ENCODE assay signal across 18 cellular contexts in genomic region chr2:138423198-138423597, GRCh38.
A peak's percentile ranks its signal among the peaks of the same experiment; 100 is the strongest.
DNase-seq lines count a peak whose midpoint lies in the region; ATAC-seq, FAIRE-seq and TF ChIP-seq lines count a peak whose summit lies in the region.
"Had no signal": no experiment of that assay in that cellular context is flagged by ENCODE, and none has a peak within 500 bp of the region (broad histone marks: within the 10 kb centered on the region; RNA-seq: fewer than 3 reads in every experiment).

No MANE protein-coding gene starts in this region.

- H3K9me3 Mint-ChIP-seq in Calu3 (ENCODE audit: low read depth, unreplicated experiment), result no peaks in the 10 kb centered on the region

- TF ChIP-seq RAD21 in liver (IDR thresholded peaks at IDR 0.05), result no peak

- H3K4me1 Mint-ChIP-seq in Calu3 (ENCODE audit: low read depth, unreplicated experiment), result peaks cover 76% of the 10 kb centered on the region
- H3K4me1 Mint-ChIP-seq: B cell had no signal

- H3K36me3 ChIP-seq in liver (ENCODE audit: control insufficient read depth in 4 of 4, insufficient read depth in 3 of 4, low read depth in 1 of 4, low read length in 3 of 4) (no peaks in the 10 kb centered on the region), left ventricle myocardium inferior (no peaks in the 10 kb centered on the region)
- H3K36me3 ChIP-seq: BLaER1 treated with 17β-estradiol and CSF1 and Interleukin-3, amounts not matched to agents 10 nM and 100 nM; HAP-1 had no signal

- no peak for ATAC-seq in GM18519 (IDR thresholded peaks at IDR 0.05; ENCODE audit: low FRiP score, unreplicated experiment)
- no peak for ATAC-seq in GM21717 (IDR thresholded peaks at IDR 0.05; ENCODE audit: unreplicated experiment)
- ATAC-seq: CD8-positive, alpha-beta T cell; GM12878 had no signal

- intact Hi-C loops in Calu3 (cut with micrococcal nuclease; ENCODE audit: unreplicated experiment) (loop anchor here (5.0 kb wide), 1 partner anchor 156 kb away; no protein-coding TSS in a partner anchor), left ventricle myocardium inferior (cut with micrococcal nuclease) (no loop called here)

- H3K9me3 ChIP-seq in liver (ENCODE audit: control insufficient read depth in 4 of 4, low read length in 3 of 4), result no peaks in the 10 kb centered on the region
- peaks cover 18% of the 10 kb centered on the region for H3K9me3 ChIP-seq in left ventricle myocardium inferior (replicated peaks)
- H3K9me3 ChIP-seq: HAP-1 had no signal

- TF ChIP-seq CTCF in Calu3 (IDR thresholded peaks at IDR 0.05; ENCODE audit: unreplicated experiment) (no peak), liver (IDR thresholded peaks at IDR 0.05; ENCODE audit: low read depth, low read length, missing input control) (no peak), left ventricle myocardium inferior (IDR thresholded peaks at IDR 0.05; ENCODE audit: borderline replicate concordance) (no peak)

- BruUV-seq in Calu3 (replicated peaks; lab: Mats Ljungman, UMichigan), result no TSS peak

- peak; percentile 27 for FAIRE-seq in urothelium cell line (lab: Jason Lieb, UNC)
- FAIRE-seq: GM12878, H1 had no signal

- peaks cover 22% of the 10 kb centered on the region for H3K36me3 Mint-ChIP-seq in Calu3 (ENCODE audit: insufficient read depth, unreplicated experiment)
- H3K36me3 Mint-ChIP-seq: CD8-positive, alpha-beta T cell had no signal

- 40% methylated on average over 2 of the region's 2 CpGs for WGBS in liver

- no peaks in the 10 kb centered on the region for H3K27me3 Mint-ChIP-seq in Calu3 (ENCODE audit: unreplicated experiment)
- H3K27me3 Mint-ChIP-seq: B cell had no signal

- CTCF ChIA-PET in Calu3 (lab: Charles Lee), result no interaction called here

- H3K4me3 Mint-ChIP-seq in Calu3 (ENCODE audit: low read depth, unreplicated experiment), result no peak overlapping the region
- H3K4me3 Mint-ChIP-seq: B cell; CD8-positive, alpha-beta T cell had no signal

- H3K4me1 ChIP-seq in liver (ENCODE audit: control insufficient read depth in 4 of 4, insufficient read depth in 4 of 4, low read length in 3 of 4) (peaks cover 0 to 27% (median 11%) of the 10 kb centered on the region in 4 donors), left ventricle myocardium inferior (peaks cover 12% of the 10 kb centered on the region)
- H3K4me1 ChIP-seq: BLaER1 treated with 17β-estradiol and CSF1 and Interleukin-3, amounts not matched to agents 10 nM and 100 nM; HAP-1 had no signal

- DNase-seq in Calu3 (no peak), epithelial cell of prostate (ENCODE audit: low read depth, low spot score) (no peak), urothelium cell line (ENCODE audit: low spot score) (no peak), left ventricle myocardium inferior (no peak)
- DNase-seq: 8988T; CD8-positive, alpha-beta T cell; DMS 273 treated with DMSO at 0.1 percent for 48 hours; DMS53; DND-41; EL had no signal

- H3K4me3 ChIP-seq in liver (ENCODE audit: low read depth in 1 of 3, low read length in 3 of 3) (peak overlapping the region in 1 of 3 donors; percentile 3), left ventricle myocardium inferior (no peak overlapping the region)
- H3K4me3 ChIP-seq: BLaER1 treated with 17β-estradiol and CSF1 and Interleukin-3, amounts not matched to agents 10 nM and 100 nM; GM12878; HAP-1 had no signal

- peak overlapping the region; percentile 85 for H3K27ac Mint-ChIP-seq in Calu3 (ENCODE audit: unreplicated experiment)
- H3K27ac Mint-ChIP-seq: B cell; CD8-positive, alpha-beta T cell had no signal

- peak overlapping the region; percentile 95 for H3K27ac ChIP-seq in epithelial cell of prostate
- peak overlapping the region; percentile 22 to 46 for H3K27ac ChIP-seq in liver (ENCODE audit: low read depth in 1 of 2, low read length in 2 of 2)
- no peak overlapping the region for H3K27ac ChIP-seq in left ventricle myocardium inferior (replicated peaks)
- H3K27ac ChIP-seq: BLaER1 treated with 17β-estradiol and CSF1 and Interleukin-3, amounts not matched to agents 10 nM and 100 nM had no signal

- H3K9ac ChIP-seq in liver (ENCODE audit: low read depth in 1 of 2, low read length in 2 of 2), result no peak overlapping the region
- H3K9ac ChIP-seq: BLaER1 treated with 17β-estradiol and CSF1 and Interleukin-3, amounts not matched to agents 10 nM and 100 nM had no signal

- H3K27me3 ChIP-seq in liver (ENCODE audit: control insufficient read depth in 4 of 4, insufficient read depth in 4 of 4, low read length in 3 of 4) (no peaks in the 10 kb centered on the region), left ventricle myocardium inferior (ENCODE audit: low read depth) (no peaks in the 10 kb centered on the region)
- H3K27me3 ChIP-seq: BLaER1 treated with 17β-estradiol and CSF1 and Interleukin-3, amounts not matched to agents 10 nM and 100 nM had no signal

TF ChIP-seq in liver, 16 proteins besides CTCF, POLR2A, EP300 and RAD21:
- TF ChIP-seq MAX (IDR thresholded peaks at IDR 0.05) (no peak), EGR1 (IDR thresholded peaks at IDR 0.05; ENCODE audit: low read depth in 2 of 2) (no peak), NR2F2 (IDR thresholded peaks at IDR 0.05) (no peak), FOXA1 (IDR thresholded peaks at IDR 0.05) (no peak)
TF ChIP-seq in liver: peak in this region for 0.
